9 cellular contexts compared by ENCODE assay signal in the genomic region with DNA sequence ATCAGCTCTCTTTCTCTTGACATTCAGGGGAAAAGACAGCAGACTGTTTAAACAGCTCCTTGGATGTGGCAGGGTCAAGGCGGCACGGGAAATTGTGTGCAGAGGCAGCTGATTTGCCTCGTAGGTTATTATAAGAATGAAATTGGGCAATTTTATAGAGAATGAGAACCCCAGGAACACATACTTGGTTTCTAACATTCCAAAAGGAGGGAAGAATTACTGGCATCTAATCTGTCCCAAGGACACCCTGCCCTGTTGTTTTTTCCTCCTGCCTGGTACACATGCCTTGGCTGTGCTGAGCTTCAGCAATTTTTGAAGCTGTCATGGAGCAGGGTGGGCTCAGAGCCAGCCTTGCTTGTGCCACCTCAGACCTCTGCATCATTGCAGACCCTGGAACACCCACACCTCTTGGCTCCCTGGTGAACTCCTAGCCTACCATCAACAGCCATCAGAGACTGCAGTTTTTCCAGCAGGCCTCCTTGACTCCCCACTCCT.
A peak's percentile ranks its signal among the peaks of the same experiment; 100 is the strongest.
DNase-seq lines count a peak whose midpoint lies in the region; ATAC-seq and TF ChIP-seq lines count a peak whose summit lies in the region.
"Had no signal": no experiment of that assay in that cellular context is flagged by ENCODE, and none has a peak within 500 bp of the region (broad histone marks: within the 10 kb centered on the region; RNA-seq: fewer than 3 reads in every experiment).

No MANE protein-coding gene starts in this region.

- H4K20me1 ChIP-seq in PC-9 (ENCODE audit: insufficient read depth), result no peaks in the 10 kb centered on the region

- no peak for TF ChIP-seq POLR2A in esophagus muscularis mucosa (IDR thresholded peaks at IDR 0.05; ENCODE audit: low read depth)

- H3K9me3 ChIP-seq in PC-9 (ENCODE audit: insufficient read depth, low read depth) (no peaks in the 10 kb centered on the region), esophagus muscularis mucosa (no peaks in the 10 kb centered on the region), muscle layer of colon (ENCODE audit: low read length) (no peaks in the 10 kb centered on the region), tibial artery (no peaks in the 10 kb centered on the region), colonic mucosa (no peaks in the 10 kb centered on the region)

- DNase-seq in PC-9 (peak in 1 of 2 experiments; percentile 35), esophagus muscularis mucosa (ENCODE audit: extremely low spot score) (no peak), tibial artery (peak; percentile 39 to 78), SIG-M5 (lab: John Stamatoyannopoulos, UW) (no peak), colonic mucosa (no peak)
- DNase-seq: activated CD8-positive, alpha-beta memory T cell treated with anti-CD3 and anti-CD28 coated beads for 24 hours had no signal

- no peak for ATAC-seq in GM21390 (IDR thresholded peaks at IDR 0.05; ENCODE audit: unreplicated experiment)
- ATAC-seq in HG02798 (IDR thresholded peaks at IDR 0.05; ENCODE audit: poor library complexity, unreplicated experiment), result no peak

- H3F3A ChIP-seq in PC-9 (ENCODE audit: insufficient read depth, low read depth), result peaks cover 15% of the 10 kb centered on the region

- CTCF ChIA-PET in PC-9 (lab: Charles Lee), result interaction anchor here (0.6 kb wide), 2 partner anchors 78 to 659 kb away, joined by 4 read pairs; no protein-coding TSS in a partner anchor

- H3K4me1 ChIP-seq in PC-9 (replicated peaks; ENCODE audit: insufficient read depth) (peaks cover 21% of the 10 kb centered on the region), esophagus muscularis mucosa (peaks cover 31 to 87% (median 77%) of the 10 kb centered on the region in 4 donors), muscle layer of colon (ENCODE audit: insufficient read depth, low read length) (peaks cover 22% of the 10 kb centered on the region), tibial artery (peaks cover 0 to 63% (median 42%) of the 10 kb centered on the region in 4 donors), colonic mucosa (no peaks in the 10 kb centered on the region)

- peak overlapping the region; percentile 48 for H3K27ac ChIP-seq in PC-9
- peak overlapping the region; percentile 83 to 94 (median 94) for H3K27ac ChIP-seq in esophagus muscularis mucosa (replicated peaks in 1 of 4)
- H3K27ac ChIP-seq in muscle layer of colon (ENCODE audit: low read depth, low read length), result peak overlapping the region; percentile 48
- H3K27ac ChIP-seq in tibial artery, result peak overlapping the region; percentile 85 to 86
- no peak overlapping the region for H3K27ac ChIP-seq in colonic mucosa

- BruUV-seq in PC-9 (replicated peaks; lab: Mats Ljungman, UMichigan), result no TSS peak

- no peak overlapping the region for H3K9ac ChIP-seq in muscle layer of colon (ENCODE audit: low read length)
- peak overlapping the region in 1 of 2 donors; percentile 19 for H3K9ac ChIP-seq in colonic mucosa (ENCODE audit: low read depth in 2 of 2, low read length in 2 of 2)

- 46% methylated on average over 3 of the region's 3 CpGs for WGBS in esophagus muscularis mucosa

- no peak overlapping the region for H3K4me3 ChIP-seq in PC-9
- H3K4me3 ChIP-seq in esophagus muscularis mucosa, result peak overlapping the region in 2 of 4 donors; percentile 1 to 33
- no peak overlapping the region for H3K4me3 ChIP-seq in muscle layer of colon (ENCODE audit: low read depth in 1 of 2, low read length in 2 of 2)
- H3K4me3 ChIP-seq in tibial artery, result no peak overlapping the region
- H3K4me3 ChIP-seq in colonic mucosa, result no peak overlapping the region

- no peaks in the 10 kb centered on the region for H3K9me2 ChIP-seq in PC-9 (ENCODE audit: insufficient read depth)

- no peaks in the 10 kb centered on the region for H3K27me3 ChIP-seq in PC-9 (ENCODE audit: insufficient read depth, low read depth)
- H3K27me3 ChIP-seq in esophagus muscularis mucosa, result no peaks in the 10 kb centered on the region
- no peaks in the 10 kb centered on the region for H3K27me3 ChIP-seq in muscle layer of colon (ENCODE audit: control insufficient read depth in 1 of 2, insufficient read depth in 2 of 2, low read length in 2 of 2)
- H3K27me3 ChIP-seq in tibial artery, result no peaks in the 10 kb centered on the region
- H3K27me3 ChIP-seq in colonic mucosa, result no peaks in the 10 kb centered on the region

- no peak overlapping the region for H2AFZ ChIP-seq in PC-9

- TF ChIP-seq CTCF in PC-9 (conservative IDR thresholded peaks at IDR 0.05) (no peak), esophagus muscularis mucosa (IDR thresholded peaks at IDR 0.05) (no peak), tibial artery (IDR thresholded peaks at IDR 0.05) (no peak), colonic mucosa (IDR thresholded peaks at IDR 0.05) (no peak)

- H3K4me2 ChIP-seq in PC-9, result peak overlapping the region; percentile 10

- H3K79me2 ChIP-seq in PC-9 (ENCODE audit: low read depth), result no peaks in the 10 kb centered on the region

- POLR2A ChIA-PET in PC-9 (lab: Charles Lee; ENCODE audit: unreplicated experiment), result no interaction called here

- peak; percentile 58 for TF ChIP-seq EP300 in esophagus muscularis mucosa (IDR thresholded peaks at IDR 0.05)

- H3K36me3 ChIP-seq in PC-9 (ENCODE audit: low read depth), result no peaks in the 10 kb centered on the region
- H3K36me3 ChIP-seq in esophagus muscularis mucosa, result no peaks in the 10 kb centered on the region
- no peaks in the 10 kb centered on the region for H3K36me3 ChIP-seq in muscle layer of colon (ENCODE audit: insufficient read depth, low read length)
- H3K36me3 ChIP-seq in tibial artery, result no peaks in the 10 kb centered on the region
- no peaks in the 10 kb centered on the region for H3K36me3 ChIP-seq in colonic mucosa

- intact Hi-C loops in PC-9 (cut with micrococcal nuclease; ENCODE audit: unreplicated experiment), result no loop called here
- intact Hi-C loops in esophagus muscularis mucosa (cut with DNase I), result loop anchor here (5.0 kb wide), 1 partner anchor 146 kb away; the partner anchor contains the start of gene STC2
- intact Hi-C loops in tibial artery (cut with DNase I; ENCODE audit: low total_unique reads), result no loop called here
- intact Hi-C loops in colonic mucosa (cut with DNase I), result no loop called here

Comparison
In these comparisons a context has a peak if more than half of its experiments do, and no peak if none do; other contexts are left out.
1. DNase-seq: peak in tibial artery (2 of 2); none in esophagus muscularis mucosa (single experiment), SIG-M5 (single experiment) and colonic mucosa (single experiment).